Comparison of ENCODE assay signal across 23 cellular contexts in the genomic region with DNA sequence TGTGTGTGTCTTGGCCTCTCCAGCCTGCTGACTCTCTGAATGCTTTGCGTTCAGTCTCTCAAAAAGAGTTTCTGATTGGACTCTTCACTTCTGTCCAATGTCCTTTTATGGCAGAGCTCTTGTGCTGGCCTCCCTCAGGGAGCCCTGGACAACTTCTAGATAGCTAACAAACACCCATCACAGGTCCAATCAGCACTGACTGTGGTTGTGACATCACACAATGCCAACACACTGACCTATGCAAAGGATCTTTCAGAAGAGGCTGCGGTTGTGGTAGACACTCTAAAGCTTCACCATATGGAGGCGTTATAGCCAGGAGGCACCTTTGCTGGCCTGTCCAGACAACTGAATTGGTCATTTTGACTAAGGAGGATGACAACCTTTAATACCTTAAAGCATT. TPM values are rescaled to one million over a fixed set of nuclear protein-coding genes. Genes with fewer than 3 reads are reported as not detected.
DNase-seq lines count a peak whose midpoint lies in the region; ATAC-seq and TF ChIP-seq lines count a peak whose summit lies in the region.
"Had no signal": no experiment of that assay in that cellular context is flagged by ENCODE, and none has a peak within 500 bp of the region (broad histone marks: within the 10 kb centered on the region; RNA-seq: fewer than 3 reads in every experiment).

No MANE protein-coding gene starts in this region.

- WGBS in esophagus muscularis mucosa, result 94% methylated on average over 3 of the region's 3 CpGs

- intact Hi-C loops in Right ventricle myocardium inferior (cut with DNase I) (no loop called here), left ventricle myocardium superior (cut with micrococcal nuclease) (no loop called here), esophagus muscularis mucosa (cut with DNase I) (no loop called here)

- no peaks in the 10 kb centered on the region for H3K36me3 ChIP-seq in esophagus muscularis mucosa

- no peak for TF ChIP-seq POLR2A in esophagus muscularis mucosa (IDR thresholded peaks at IDR 0.05; ENCODE audit: low read depth)

- no peaks in the 10 kb centered on the region for H3K27me3 ChIP-seq in esophagus muscularis mucosa

- no peaks in the 10 kb centered on the region for H3K9me3 ChIP-seq in esophagus muscularis mucosa

- no peak overlapping the region for H3K27ac ChIP-seq in esophagus muscularis mucosa (replicated peaks in 1 of 4)
- H3K27ac ChIP-seq: 22Rv1, PC-9 had no signal

- H3K4me3 ChIP-seq in esophagus muscularis mucosa, result no peak overlapping the region
- H3K4me3 ChIP-seq: PC-9 had no signal

- ATAC-seq in Right ventricle myocardium inferior, result peak; percentile 42
- ATAC-seq in left ventricle myocardium superior, result no peak
- ATAC-seq in HG03095 (IDR thresholded peaks at IDR 0.05; ENCODE audit: unreplicated experiment), result no peak
- ATAC-seq in HG02970 (IDR thresholded peaks at IDR 0.05; ENCODE audit: low FRiP score, unreplicated experiment), result no peak

- DNase-seq in Right ventricle myocardium inferior (ENCODE audit: missing footprints) (no peak), left ventricle myocardium superior (no peak), M059J (ENCODE audit: low read depth) (peak; percentile 5), esophagus muscularis mucosa (ENCODE audit: extremely low spot score) (peak; percentile 34), HUDEP-2 (lab: John Stamatoyannopoulos, UW; ENCODE audit: unreplicated experiment in 76 of 76) (no peak)
- DNase-seq: CD8-positive, alpha-beta memory T cell; DMS 273 treated with DMSO at 0.1 percent for 48 hours; DMS79 treated with DMSO at 0.1 percent for 48 hours; GF-D8; H7; HFFc6; NCI-H1105 treated with DMSO at 0.1 percent for 48 hours; NCI-H146; NCI-H1930; NCI-H2107; NCI-H524 treated with DMSO at 0.1 percent for 48 hours; NCI-H774; PC-9; RPMI8226; SHP77 had no signal

- TF ChIP-seq EP300 in esophagus muscularis mucosa (IDR thresholded peaks at IDR 0.05), result no peak

- no peak for TF ChIP-seq CTCF in esophagus muscularis mucosa (IDR thresholded peaks at IDR 0.05)

- no peaks in the 10 kb centered on the region for H3K4me1 ChIP-seq in esophagus muscularis mucosa

RNA-seq across cellular contexts. Expression of gene LSM6, which starts 53.8 kb away (rescaled TPM):
- 14.8 TPM for total RNA-seq in Right ventricle myocardium inferior
- total RNA-seq in left ventricle myocardium superior, result 13.0 TPM
- total RNA-seq in M059J (2014; rRNA removed; shearing (Covaris generic)), result 38.8 and 68.8 TPM in 2 replicates
- 10 to 100 TPM; 22.7 to 30.4 (median 24.7) TPM for total RNA-seq in esophagus muscularis mucosa

Comparison
In these comparisons a context has a peak if more than half of its experiments do, and no peak if none do; other contexts are left out.
1. DNase-seq: peak in M059J (single experiment) and esophagus muscularis mucosa (single experiment); none in Right ventricle myocardium inferior (single experiment), left ventricle myocardium superior (single experiment) and HUDEP-2 (0 of 76).